9 cellular contexts compared by ENCODE assay signal in the genomic region with DNA sequence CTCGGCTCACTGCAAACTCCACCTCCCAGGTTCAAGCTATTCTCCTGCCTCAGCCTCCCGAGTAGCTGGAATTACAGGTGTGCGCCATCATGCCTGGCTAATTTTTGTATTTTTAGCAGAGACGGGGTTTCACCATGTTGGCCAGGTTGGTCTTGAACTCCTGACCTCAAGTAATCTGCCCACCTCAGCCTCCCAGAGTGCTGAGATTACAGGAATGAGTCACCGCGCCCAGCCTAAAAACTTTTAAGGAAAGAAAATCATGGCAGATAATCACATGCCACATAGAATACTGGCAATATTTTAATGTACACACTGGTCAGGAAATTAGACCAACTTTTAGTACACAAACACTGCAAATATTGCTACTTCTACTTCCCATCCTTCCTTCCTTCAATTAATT. TPM values are rescaled to one million over a fixed set of nuclear protein-coding genes. Genes with fewer than 3 reads are reported as not detected.
A peak's percentile ranks its signal among the peaks of the same experiment; 100 is the strongest.
DNase-seq lines count a peak whose midpoint lies in the region; ATAC-seq, FAIRE-seq and TF ChIP-seq lines count a peak whose summit lies in the region.
"Not testable (repeated sequence)": the region's sequence is repeated elsewhere in the genome, so short reads cannot be mapped to it uniquely, and the experiment has no call there.
"Had no signal": no experiment of that assay in that cellular context is flagged by ENCODE, and none has a peak within 500 bp of the region (broad histone marks: within the 10 kb centered on the region; RNA-seq: fewer than 3 reads in every experiment).

No MANE protein-coding gene starts in this region.

- not testable (repeated sequence) for TF ChIP-seq POLR2A in K562 (conservative IDR thresholded peaks at IDR 0.05)

- not testable (repeated sequence) for H3K9me1 ChIP-seq in K562 (ENCODE audit: control insufficient read depth, insufficient read depth, low read length)

- H2AFZ ChIP-seq in K562 (ENCODE audit: low read depth, low read length): not testable (repeated sequence)

- 18% methylated on average over 6 of the region's 6 CpGs for WGBS in K562 (ENCODE audit: insufficient coverage, low coverage, missing lambda C conversion rate)

- POLR2A ChIA-PET in K562 (lab: Yijun Ruan, JAX): not testable (repeated sequence)

- not testable (repeated sequence) for H3K9me3 ChIP-seq in K562 (replicated peaks; ENCODE audit: control insufficient read depth, insufficient read depth, low read depth, low read length)

- H3K36me3 Mint-ChIP-seq in T-helper 1 cell treated with Interleukin-12 subunit alpha and Interleukin-12 subunit beta and Interleukin-4 antibody, amounts not matched to agents 30 μg/mL and 1 μg/mL, for 36 hours (ENCODE audit: low read depth); T-helper 2 cell treated with Interferon-gamma antibody and Interleukin-4, amounts not matched to agents 5 μg/mL and 100 μg/mL, for 36 hours (ENCODE audit: low read depth); activated CD8-positive, alpha-beta memory T cell treated with anti-CD3 and anti-CD28 coated beads, Interleukin-2, amount 10 ng/mL, durations not matched to agents 7 days and 5 days; activated T-helper 1 cell treated with anti-CD3 and anti-CD28 coated beads, Interleukin-12 subunit alpha, Interleukin-12 subunit beta, Interleukin-2, Interleukin-4 antibody, amounts not matched to agents 30 ng/mL and 10 ng/mL and 1 ng/mL, durations not matched to agents 14 hours and 24 hours and 36 hours (ENCODE audit: low read depth); activated naive CD8-positive, alpha-beta T cell: not testable (repeated sequence)

- H3K4me1 Mint-ChIP-seq in T-helper 1 cell treated with Interleukin-12 subunit alpha and Interleukin-12 subunit beta and Interleukin-4 antibody, amounts not matched to agents 30 μg/mL and 1 μg/mL, for 36 hours (ENCODE audit: low read depth): peaks cover 50% of the 10 kb centered on the region
- peaks cover 64% of the 10 kb centered on the region for H3K4me1 Mint-ChIP-seq in T-helper 2 cell treated with Interferon-gamma antibody and Interleukin-4, amounts not matched to agents 5 μg/mL and 100 μg/mL, for 36 hours (ENCODE audit: low read depth)
- peaks cover 54% of the 10 kb centered on the region for H3K4me1 Mint-ChIP-seq in activated CD8-positive, alpha-beta memory T cell treated with anti-CD3 and anti-CD28 coated beads, Interleukin-2, amount 10 ng/mL, durations not matched to agents 7 days and 5 days
- peaks cover 76% of the 10 kb centered on the region for H3K4me1 Mint-ChIP-seq in activated T-helper 1 cell treated with anti-CD3 and anti-CD28 coated beads, Interleukin-12 subunit alpha, Interleukin-12 subunit beta, Interleukin-2, Interleukin-4 antibody, amounts not matched to agents 30 ng/mL and 10 ng/mL and 1 ng/mL, durations not matched to agents 14 hours and 24 hours and 36 hours (ENCODE audit: low read depth)
- peaks cover 48% of the 10 kb centered on the region for H3K4me1 Mint-ChIP-seq in activated naive CD8-positive, alpha-beta T cell (ENCODE audit: low read depth)
- peaks cover 59% of the 10 kb centered on the region for H3K4me1 Mint-ChIP-seq in stimulated activated naive CD8-positive, alpha-beta T cell treated with anti-CD3 and anti-CD28 coated beads, Interleukin-15, amount 100 ng/mL, for 72 hours

- not testable (repeated sequence) for TF ChIP-seq EP300 in K562 (IDR thresholded peaks at IDR 0.05; ENCODE audit: low read length)

- not testable (repeated sequence) for BruUV-seq in K562 (replicated peaks; lab: Mats Ljungman, UMichigan)

- intact Hi-C loops in activated T-helper 1 cell treated with anti-CD3 and anti-CD28 coated beads, Interleukin-12 subunit alpha, Interleukin-12 subunit beta, Interleukin-2, Interleukin-4 antibody, amounts not matched to agents 30 ng/mL and 10 ng/mL and 1 ng/mL, durations not matched to agents 14 hours and 24 hours and 36 hours (cut with micrococcal nuclease): loop anchor here (5.0 kb wide), 1 partner anchor 877 kb away; no protein-coding TSS in a partner anchor
- intact Hi-C loops in K562 (cut with micrococcal nuclease): not testable (repeated sequence)

- H3K79me2 ChIP-seq in K562 (ENCODE audit: control insufficient read depth, insufficient read depth, low read length): not testable (repeated sequence)

- H3K9me3 Mint-ChIP-seq in T-helper 1 cell treated with Interleukin-12 subunit alpha and Interleukin-12 subunit beta and Interleukin-4 antibody, amounts not matched to agents 30 μg/mL and 1 μg/mL, for 36 hours; T-helper 2 cell treated with Interferon-gamma antibody and Interleukin-4, amounts not matched to agents 5 μg/mL and 100 μg/mL, for 36 hours; activated CD8-positive, alpha-beta memory T cell treated with anti-CD3 and anti-CD28 coated beads, Interleukin-2, amount 10 ng/mL, durations not matched to agents 7 days and 5 days (ENCODE audit: low read depth); activated T-helper 1 cell treated with anti-CD3 and anti-CD28 coated beads, Interleukin-12 subunit alpha, Interleukin-12 subunit beta, Interleukin-2, Interleukin-4 antibody, amounts not matched to agents 30 ng/mL and 10 ng/mL and 1 ng/mL, durations not matched to agents 14 hours and 24 hours and 36 hours; activated naive CD8-positive, alpha-beta T cell (ENCODE audit: low read depth); stimulated activated naive CD8-positive, alpha-beta T cell treated with anti-CD3 and anti-CD28 coated beads, Interleukin-15, amount 100 ng/mL, for 72 hours: not testable (repeated sequence)

- not testable (repeated sequence) for H3K36me3 ChIP-seq in K562 (ENCODE audit: control insufficient read depth, insufficient read depth, low read length)

- peak overlapping the region; percentile 34 for H3K27ac Mint-ChIP-seq in T-helper 1 cell treated with Interleukin-12 subunit alpha and Interleukin-12 subunit beta and Interleukin-4 antibody, amounts not matched to agents 30 μg/mL and 1 μg/mL, for 36 hours
- H3K27ac Mint-ChIP-seq in T-helper 2 cell treated with Interferon-gamma antibody and Interleukin-4, amounts not matched to agents 5 μg/mL and 100 μg/mL, for 36 hours: peak overlapping the region; percentile 31
- peak overlapping the region; percentile 8 for H3K27ac Mint-ChIP-seq in activated CD8-positive, alpha-beta memory T cell treated with anti-CD3 and anti-CD28 coated beads, Interleukin-2, amount 10 ng/mL, durations not matched to agents 7 days and 5 days
- H3K27ac Mint-ChIP-seq in activated T-helper 1 cell treated with anti-CD3 and anti-CD28 coated beads, Interleukin-12 subunit alpha, Interleukin-12 subunit beta, Interleukin-2, Interleukin-4 antibody, amounts not matched to agents 30 ng/mL and 10 ng/mL and 1 ng/mL, durations not matched to agents 14 hours and 24 hours and 36 hours: peak overlapping the region; percentile 24
- peak overlapping the region; percentile 61 for H3K27ac Mint-ChIP-seq in activated naive CD8-positive, alpha-beta T cell
- not testable (repeated sequence) for H3K27ac Mint-ChIP-seq in stimulated activated naive CD8-positive, alpha-beta T cell treated with anti-CD3 and anti-CD28 coated beads, Interleukin-15, amount 100 ng/mL, for 72 hours

- TF ChIP-seq RAD21 in K562 (CRISPR knock-in tag; conservative IDR thresholded peaks at IDR 0.05 in 1 of 2, IDR thresholded peaks at IDR 0.05 in 1 of 2): not testable (repeated sequence)

- not testable (repeated sequence) for H3K27me3 ChIP-seq in K562 (ENCODE audit: control insufficient read depth in 2 of 2, insufficient read depth in 2 of 2, low read length in 2 of 2)

- peak; percentile 47 for FAIRE-seq in GM18507 (lab: Jason Lieb, UNC)
- not testable (repeated sequence) for FAIRE-seq in K562 (lab: Jason Lieb, UNC)

- H3K4me1 ChIP-seq in K562 (replicated peaks in 1 of 2; ENCODE audit: control insufficient read depth in 2 of 2, insufficient read depth in 2 of 2, low read length in 2 of 2): peaks cover 0 to 17% of the 10 kb centered on the region in 2 experiments; a peak in 3 of 5 replicates

- not testable (repeated sequence) for H3K27me3 Mint-ChIP-seq in T-helper 1 cell treated with Interleukin-12 subunit alpha and Interleukin-12 subunit beta and Interleukin-4 antibody, amounts not matched to agents 30 μg/mL and 1 μg/mL, for 36 hours (ENCODE audit: low read depth); T-helper 2 cell treated with Interferon-gamma antibody and Interleukin-4, amounts not matched to agents 5 μg/mL and 100 μg/mL, for 36 hours (ENCODE audit: low read depth); activated CD8-positive, alpha-beta memory T cell treated with anti-CD3 and anti-CD28 coated beads, Interleukin-2, amount 10 ng/mL, durations not matched to agents 7 days and 5 days; activated T-helper 1 cell treated with anti-CD3 and anti-CD28 coated beads, Interleukin-12 subunit alpha, Interleukin-12 subunit beta, Interleukin-2, Interleukin-4 antibody, amounts not matched to agents 30 ng/mL and 10 ng/mL and 1 ng/mL, durations not matched to agents 14 hours and 24 hours and 36 hours (ENCODE audit: insufficient read depth); activated naive CD8-positive, alpha-beta T cell; stimulated activated naive CD8-positive, alpha-beta T cell treated with anti-CD3 and anti-CD28 coated beads, Interleukin-15, amount 100 ng/mL, for 72 hours

- not testable (repeated sequence) for H3K4me2 ChIP-seq in K562 (ENCODE audit: insufficient read depth, low read length)

- not testable (repeated sequence) for H3K4me3 ChIP-seq in K562

- H3K27ac ChIP-seq in K562 (ENCODE audit: extremely low read depth, low read depth, low read length): not testable (repeated sequence)

- TF ChIP-seq CTCF in K562 (IDR thresholded peaks at IDR 0.05 in 2 of 3, conservative IDR thresholded peaks at IDR 0.05 in 1 of 3; ENCODE audit: insufficient read depth in 2 of 3, low read depth in 1 of 3, low read length in 3 of 3): not testable (repeated sequence)

- CTCF ChIA-PET in activated CD8-positive, alpha-beta memory T cell treated with anti-CD3 and anti-CD28 coated beads, Interleukin-2, amount 10 ng/mL, durations not matched to agents 7 days and 5 days (lab: Charles Lee): interaction anchor here (1.3 to 3.9 kb wide), 2 partner anchors 20 to 259 kb away, joined by 3 to 28 read pairs; no protein-coding TSS in a partner anchor
- CTCF ChIA-PET in K562 (lab: Yijun Ruan, JAX; ENCODE audit: low intra/inter-chr PET ratio): not testable (repeated sequence)

- in situ Hi-C loops in K562 (cut with MboI): not testable (repeated sequence)

- not testable (repeated sequence) for H4K20me1 ChIP-seq in K562 (replicated peaks; ENCODE audit: control insufficient read depth, insufficient read depth, low read length)

- H3K4me3 Mint-ChIP-seq in T-helper 1 cell treated with Interleukin-12 subunit alpha and Interleukin-12 subunit beta and Interleukin-4 antibody, amounts not matched to agents 30 μg/mL and 1 μg/mL, for 36 hours; T-helper 2 cell treated with Interferon-gamma antibody and Interleukin-4, amounts not matched to agents 5 μg/mL and 100 μg/mL, for 36 hours; activated CD8-positive, alpha-beta memory T cell treated with anti-CD3 and anti-CD28 coated beads, Interleukin-2, amount 10 ng/mL, durations not matched to agents 7 days and 5 days; activated T-helper 1 cell treated with anti-CD3 and anti-CD28 coated beads, Interleukin-12 subunit alpha, Interleukin-12 subunit beta, Interleukin-2, Interleukin-4 antibody, amounts not matched to agents 30 ng/mL and 10 ng/mL and 1 ng/mL, durations not matched to agents 14 hours and 24 hours and 36 hours; activated naive CD8-positive, alpha-beta T cell: not testable (repeated sequence)
- peak overlapping the region; percentile 2 to 47 for H3K4me3 Mint-ChIP-seq in stimulated activated naive CD8-positive, alpha-beta T cell treated with anti-CD3 and anti-CD28 coated beads, Interleukin-15, amount 100 ng/mL, for 72 hours

- H3K9ac ChIP-seq in K562 (ENCODE audit: insufficient read depth in 1 of 2, low read depth in 2 of 2, low read length in 2 of 2): not testable (repeated sequence)

- not testable (repeated sequence) for ATAC-seq in activated CD8-positive, alpha-beta memory T cell treated with anti-CD3 and anti-CD28 coated beads, Interleukin-2, amount 10 ng/mL, durations not matched to agents 7 days and 5 days; K562; stimulated activated naive CD8-positive, alpha-beta T cell treated with anti-CD3 and anti-CD28 coated beads, Interleukin-15, amount 100 ng/mL, for 72 hours

- not testable (repeated sequence) for DNase-seq in GM18507 (ENCODE audit: extremely low spot score, insufficient read length, low read depth); T-helper 2 cell treated with Interferon-gamma antibody and Interleukin-4, amounts not matched to agents 5 μg/mL and 100 μg/mL, for 36 hours (ENCODE audit: low spot score); activated CD8-positive, alpha-beta memory T cell treated with anti-CD3 and anti-CD28 coated beads, Interleukin-2, amount 10 ng/mL, durations not matched to agents 7 days and 5 days; activated T-helper 1 cell treated with anti-CD3 and anti-CD28 coated beads, Interleukin-12 subunit alpha, Interleukin-12 subunit beta, Interleukin-2, Interleukin-4 antibody, amounts not matched to agents 30 ng/mL and 10 ng/mL and 1 ng/mL, durations not matched to agents 14 hours and 24 hours and 36 hours (ENCODE audit: low spot score); K562 (ENCODE audit: extremely low read depth in 1 of 4, low spot score in 3 of 4); stimulated activated naive CD8-positive, alpha-beta T cell treated with anti-CD3 and anti-CD28 coated beads, Interleukin-15, amount 100 ng/mL, for 72 hours

RNA-seq across cellular contexts. Expression of gene MYB, which starts 16.7 kb away (rescaled TPM):
- total RNA-seq in activated CD8-positive, alpha-beta memory T cell treated with anti-CD3 and anti-CD28 coated beads, Interleukin-2, amount 10 ng/mL, durations not matched to agents 7 days and 5 days: 10 to 100 TPM; 47.0 to 73.6 TPM
- 57.3 and 60.4 TPM in 2 replicates for total RNA-seq in activated T-helper 1 cell treated with anti-CD3 and anti-CD28 coated beads, Interleukin-12 subunit alpha, Interleukin-12 subunit beta, Interleukin-2, Interleukin-4 antibody, amounts not matched to agents 30 ng/mL and 10 ng/mL and 1 ng/mL, durations not matched to agents 14 hours and 24 hours and 36 hours
- 136 and 323 TPM in 2 replicates for total RNA-seq in K562 (2011; cell fraction: chromatin; rRNA removed; ENCODE audit: low replicate concordance)
- 63.7 and 97.6 TPM in 2 replicates for total RNA-seq in K562 (2011; cell fraction: nucleolus; rRNA removed)
- 152 and 301 TPM in 2 replicates for total RNA-seq in K562 (2011; cell fraction: nucleoplasm; rRNA removed)
- 116 and 117 TPM in 2 replicates for total RNA-seq in K562 (2014; rRNA removed)
- 149 and 170 TPM in 2 replicates for total RNA-seq in K562 (2014; rRNA removed; fragmentation: Illumina TruSeq; extraction: Trizol)
- 215 and 218 TPM in 2 replicates for total RNA-seq in K562 (2015; rRNA removed; fragmentation: Illumina TruSeq; extraction: Trizol)
- total RNA-seq in K562 (2021): 140 and 142 TPM in 2 replicates
- 82.6 and 94.1 TPM in 2 replicates for polyA plus RNA-seq in K562 (2011; rRNA removed)
- 49.6 and 73.2 TPM in 2 replicates for polyA plus RNA-seq in K562 (2011; cell fraction: cytosol; rRNA removed)
- 131 and 141 TPM in 2 replicates for polyA plus RNA-seq in K562 (2011; cell fraction: nucleus; rRNA removed)
- 106 and 145 TPM in 2 replicates for polyA plus RNA-seq in K562 (2012)
- 133 and 185 TPM in 2 replicates for polyA plus RNA-seq in K562 (2014; fragmentation: Illumina TruSeq; extraction: Trizol)
- polyA plus RNA-seq in K562 (2014; fragmentation: Nextera tagmentation; extraction: Ambion mirVana): 10 to 100 TPM; 35.8 to 44.1 TPM
- 153 and 155 TPM in 2 replicates for polyA plus RNA-seq in K562 (2014; rRNA removed)
- polyA minus RNA-seq in K562 (2011; rRNA and poly(A)+ RNA removed): 153 and 187 TPM in 2 replicates
- 73.2 and 75.5 TPM in 2 replicates for polyA minus RNA-seq in K562 (2011; cell fraction: cytosol; rRNA and poly(A)+ RNA removed)
- 136 and 220 TPM in 2 replicates for polyA minus RNA-seq in K562 (2011; cell fraction: nucleus; rRNA and poly(A)+ RNA removed)
- total RNA-seq: G401 had no signal
